1 cellular context compared by ENCODE assay signal in the genomic region with DNA sequence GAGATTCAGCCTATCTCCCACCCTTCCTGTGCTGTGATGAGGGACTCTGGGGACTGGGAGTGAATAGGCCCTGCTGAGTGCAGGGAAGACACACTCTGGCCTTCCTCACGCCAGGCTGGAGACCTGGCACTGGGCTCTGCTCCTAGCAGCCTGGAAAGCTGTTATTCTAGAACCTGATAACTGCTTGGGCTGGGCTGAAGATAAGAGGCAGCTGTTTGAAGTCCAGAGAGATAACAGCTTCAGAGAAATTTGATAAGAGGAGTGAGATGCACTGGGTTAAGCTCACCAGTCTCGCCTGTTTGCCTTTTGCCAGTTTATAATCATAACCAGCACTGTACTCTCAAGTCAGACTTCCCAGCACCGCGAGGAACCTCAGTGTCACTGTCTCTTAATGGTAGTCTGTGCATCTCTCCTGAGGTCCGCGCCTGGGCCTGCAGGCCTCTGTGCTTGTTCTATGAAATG.
TF ChIP-seq lines count a peak whose summit lies in the region.

No MANE protein-coding gene starts in this region.

TF ChIP-seq in HepG2, 621 proteins besides CTCF, POLR2A, EP300 and RAD21 (continued from another document and continues in another):
- TF ChIP-seq, protein P1, sequence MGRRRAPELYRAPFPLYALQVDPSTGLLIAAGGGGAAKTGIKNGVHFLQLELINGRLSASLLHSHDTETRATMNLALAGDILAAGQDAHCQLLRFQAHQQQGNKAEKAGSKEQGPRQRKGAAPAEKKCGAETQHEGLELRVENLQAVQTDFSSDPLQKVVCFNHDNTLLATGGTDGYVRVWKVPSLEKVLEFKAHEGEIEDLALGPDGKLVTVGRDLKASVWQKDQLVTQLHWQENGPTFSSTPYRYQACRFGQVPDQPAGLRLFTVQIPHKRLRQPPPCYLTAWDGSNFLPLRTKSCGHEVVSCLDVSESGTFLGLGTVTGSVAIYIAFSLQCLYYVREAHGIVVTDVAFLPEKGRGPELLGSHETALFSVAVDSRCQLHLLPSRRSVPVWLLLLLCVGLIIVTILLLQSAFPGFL (CRISPR knock-in tag; IDR thresholded peaks at IDR 0.05), result no peak
- no peak for TF ChIP-seq SOX13 (IDR thresholded peaks at IDR 0.05)
- TF ChIP-seq SOX13 (CRISPR knock-in tag; conservative IDR thresholded peaks at IDR 0.05 in 1 of 2, IDR thresholded peaks at IDR 0.05 in 1 of 2), result peak in 1 of 2 experiments; percentile 71; a peak in 2 of 4 replicates
- TF ChIP-seq, protein P2, sequence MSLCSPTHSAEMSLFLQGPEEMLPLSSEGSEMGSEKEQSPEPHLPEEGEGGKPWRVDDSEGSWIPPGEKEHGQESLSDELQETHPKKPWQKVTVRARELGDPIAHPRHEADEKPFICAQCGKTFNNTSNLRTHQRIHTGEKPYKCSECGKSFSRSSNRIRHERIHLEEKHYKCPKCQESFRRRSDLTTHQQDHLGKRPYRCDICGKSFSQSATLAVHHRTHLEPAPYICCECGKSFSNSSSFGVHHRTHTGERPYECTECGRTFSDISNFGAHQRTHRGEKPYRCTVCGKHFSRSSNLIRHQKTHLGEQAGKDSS (CRISPR knock-in tag; IDR thresholded peaks at IDR 0.05; ENCODE audit: borderline replicate concordance, low read depth), result no peak
- no peak for TF ChIP-seq NPAS2 (CRISPR knock-in tag; IDR thresholded peaks at IDR 0.05; ENCODE audit: borderline replicate concordance)
- TF ChIP-seq XRCC5 (optimal IDR thresholded peaks at IDR 0.05; ENCODE audit: low read length), result no peak
- TF ChIP-seq NRL (CRISPR knock-in tag; IDR thresholded peaks at IDR 0.05; ENCODE audit: borderline replicate concordance), result no peak
- peak; percentile 41; the same call in 1 of the 2 replicates for TF ChIP-seq ZNF205 (CRISPR knock-in tag; IDR thresholded peaks at IDR 0.05)
- TF ChIP-seq, protein P3, sequence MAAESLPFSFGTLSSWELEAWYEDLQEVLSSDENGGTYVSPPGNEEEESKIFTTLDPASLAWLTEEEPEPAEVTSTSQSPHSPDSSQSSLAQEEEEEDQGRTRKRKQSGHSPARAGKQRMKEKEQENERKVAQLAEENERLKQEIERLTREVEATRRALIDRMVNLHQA (CRISPR knock-in tag; IDR thresholded peaks at IDR 0.05), result no peak
- TF ChIP-seq, protein P4, sequence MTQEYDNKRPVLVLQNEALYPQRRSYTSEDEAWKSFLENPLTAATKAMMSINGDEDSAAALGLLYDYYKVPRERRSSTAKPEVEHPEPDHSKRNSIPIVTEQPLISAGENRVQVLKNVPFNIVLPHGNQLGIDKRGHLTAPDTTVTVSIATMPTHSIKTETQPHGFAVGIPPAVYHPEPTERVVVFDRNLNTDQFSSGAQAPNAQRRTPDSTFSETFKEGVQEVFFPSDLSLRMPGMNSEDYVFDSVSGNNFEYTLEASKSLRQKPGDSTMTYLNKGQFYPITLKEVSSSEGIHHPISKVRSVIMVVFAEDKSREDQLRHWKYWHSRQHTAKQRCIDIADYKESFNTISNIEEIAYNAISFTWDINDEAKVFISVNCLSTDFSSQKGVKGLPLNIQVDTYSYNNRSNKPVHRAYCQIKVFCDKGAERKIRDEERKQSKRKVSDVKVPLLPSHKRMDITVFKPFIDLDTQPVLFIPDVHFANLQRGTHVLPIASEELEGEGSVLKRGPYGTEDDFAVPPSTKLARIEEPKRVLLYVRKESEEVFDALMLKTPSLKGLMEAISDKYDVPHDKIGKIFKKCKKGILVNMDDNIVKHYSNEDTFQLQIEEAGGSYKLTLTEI (CRISPR knock-in tag; conservative IDR thresholded peaks at IDR 0.05), result no peak
- no peak for TF ChIP-seq KDM5B (CRISPR knock-in tag; IDR thresholded peaks at IDR 0.05; ENCODE audit: borderline replicate concordance)
- TF ChIP-seq CCDC6 (CRISPR knock-in tag; IDR thresholded peaks at IDR 0.05), result no peak
- TF ChIP-seq, protein P5, sequence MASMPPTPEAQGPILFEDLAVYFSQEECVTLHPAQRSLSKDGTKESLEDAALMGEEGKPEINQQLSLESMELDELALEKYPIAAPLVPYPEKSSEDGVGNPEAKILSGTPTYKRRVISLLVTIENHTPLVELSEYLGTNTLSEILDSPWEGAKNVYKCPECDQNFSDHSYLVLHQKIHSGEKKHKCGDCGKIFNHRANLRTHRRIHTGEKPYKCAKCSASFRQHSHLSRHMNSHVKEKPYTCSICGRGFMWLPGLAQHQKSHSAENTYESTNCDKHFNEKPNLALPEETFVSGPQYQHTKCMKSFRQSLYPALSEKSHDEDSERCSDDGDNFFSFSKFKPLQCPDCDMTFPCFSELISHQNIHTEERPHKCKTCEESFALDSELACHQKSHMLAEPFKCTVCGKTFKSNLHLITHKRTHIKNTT (CRISPR knock-in tag; IDR thresholded peaks at IDR 0.05), result no peak
- TF ChIP-seq, protein P6, sequence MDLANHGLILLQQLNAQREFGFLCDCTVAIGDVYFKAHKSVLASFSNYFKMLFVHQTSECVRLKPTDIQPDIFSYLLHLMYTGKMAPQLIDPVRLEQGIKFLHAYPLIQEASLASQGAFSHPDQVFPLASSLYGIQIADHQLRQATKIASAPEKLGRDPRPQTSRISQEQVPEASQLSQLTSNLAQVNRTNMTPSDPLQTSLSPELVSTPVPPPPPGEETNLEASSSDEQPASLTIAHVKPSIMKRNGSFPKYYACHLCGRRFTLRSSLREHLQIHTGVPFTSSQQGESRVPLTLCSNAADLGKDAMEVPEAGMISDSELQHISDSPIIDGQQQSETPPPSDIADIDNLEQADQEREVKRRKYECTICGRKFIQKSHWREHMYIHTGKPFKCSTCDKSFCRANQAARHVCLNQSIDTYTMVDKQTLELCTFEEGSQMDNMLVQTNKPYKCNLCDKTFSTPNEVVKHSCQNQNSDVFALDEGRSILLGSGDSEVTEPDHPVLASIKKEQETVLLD (CRISPR knock-in tag; IDR thresholded peaks at IDR 0.05; ENCODE audit: low read depth), result no peak
- TF ChIP-seq, protein P7, sequence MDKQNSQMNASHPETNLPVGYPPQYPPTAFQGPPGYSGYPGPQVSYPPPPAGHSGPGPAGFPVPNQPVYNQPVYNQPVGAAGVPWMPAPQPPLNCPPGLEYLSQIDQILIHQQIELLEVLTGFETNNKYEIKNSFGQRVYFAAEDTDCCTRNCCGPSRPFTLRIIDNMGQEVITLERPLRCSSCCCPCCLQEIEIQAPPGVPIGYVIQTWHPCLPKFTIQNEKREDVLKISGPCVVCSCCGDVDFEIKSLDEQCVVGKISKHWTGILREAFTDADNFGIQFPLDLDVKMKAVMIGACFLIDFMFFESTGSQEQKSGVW (CRISPR knock-in tag; IDR thresholded peaks at IDR 0.05; ENCODE audit: borderline replicate concordance), result no peak
- TF ChIP-seq ZNF652 (CRISPR knock-in tag; IDR thresholded peaks at IDR 0.05; ENCODE audit: borderline replicate concordance, low read depth), result no peak
- TF ChIP-seq EZH2 (conservative IDR thresholded peaks at IDR 0.05; ENCODE audit: low read depth, low read length), result no peak
- no peak for TF ChIP-seq ZNF329 (CRISPR knock-in tag; IDR thresholded peaks at IDR 0.05; ENCODE audit: low read depth)
- no peak for TF ChIP-seq ZNF75D (CRISPR knock-in tag; IDR thresholded peaks at IDR 0.05; ENCODE audit: borderline replicate concordance)
- no peak for TF ChIP-seq MTF2 (CRISPR knock-in tag; IDR thresholded peaks at IDR 0.05; ENCODE audit: borderline replicate concordance)
- no peak for TF ChIP-seq ZNF713 (CRISPR knock-in tag; IDR thresholded peaks at IDR 0.05)
- TF ChIP-seq ZNF839 (CRISPR knock-in tag; IDR thresholded peaks at IDR 0.05; ENCODE audit: borderline replicate concordance), result no peak
- no peak for TF ChIP-seq ZNF230 (CRISPR knock-in tag; IDR thresholded peaks at IDR 0.05)
- TF ChIP-seq TAF15 (IDR thresholded peaks at IDR 0.05; ENCODE audit: low read depth, low read length, poor library complexity, severe bottlenecking), result no peak
- TF ChIP-seq ZNF850 (CRISPR knock-in tag; conservative IDR thresholded peaks at IDR 0.05), result no peak
- TF ChIP-seq, protein P8, sequence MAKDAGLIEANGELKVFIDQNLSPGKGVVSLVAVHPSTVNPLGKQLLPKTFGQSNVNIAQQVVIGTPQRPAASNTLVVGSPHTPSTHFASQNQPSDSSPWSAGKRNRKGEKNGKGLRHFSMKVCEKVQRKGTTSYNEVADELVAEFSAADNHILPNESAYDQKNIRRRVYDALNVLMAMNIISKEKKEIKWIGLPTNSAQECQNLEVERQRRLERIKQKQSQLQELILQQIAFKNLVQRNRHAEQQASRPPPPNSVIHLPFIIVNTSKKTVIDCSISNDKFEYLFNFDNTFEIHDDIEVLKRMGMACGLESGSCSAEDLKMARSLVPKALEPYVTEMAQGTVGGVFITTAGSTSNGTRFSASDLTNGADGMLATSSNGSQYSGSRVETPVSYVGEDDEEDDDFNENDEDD (CRISPR knock-in tag; IDR thresholded peaks at IDR 0.05; ENCODE audit: borderline replicate concordance), result no peak
- no peak for TF ChIP-seq KDM4B (CRISPR knock-in tag; IDR thresholded peaks at IDR 0.05)
- no peak for TF ChIP-seq SETDB1 (CRISPR knock-in tag; IDR thresholded peaks at IDR 0.05; ENCODE audit: borderline replicate concordance)
- TF ChIP-seq, protein P9, sequence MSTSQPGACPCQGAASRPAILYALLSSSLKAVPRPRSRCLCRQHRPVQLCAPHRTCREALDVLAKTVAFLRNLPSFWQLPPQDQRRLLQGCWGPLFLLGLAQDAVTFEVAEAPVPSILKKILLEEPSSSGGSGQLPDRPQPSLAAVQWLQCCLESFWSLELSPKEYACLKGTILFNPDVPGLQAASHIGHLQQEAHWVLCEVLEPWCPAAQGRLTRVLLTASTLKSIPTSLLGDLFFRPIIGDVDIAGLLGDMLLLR (CRISPR knock-in tag; IDR thresholded peaks at IDR 0.05), result no peak
- peak; percentile 67; the same call in 1 of the 2 replicates for TF ChIP-seq ZBTB20 (CRISPR knock-in tag; IDR thresholded peaks at IDR 0.05; ENCODE audit: borderline replicate concordance, low read depth)
- no peak for TF ChIP-seq ZNF44 (CRISPR knock-in tag; IDR thresholded peaks at IDR 0.05)
- TF ChIP-seq ZNF879 (CRISPR knock-in tag; IDR thresholded peaks at IDR 0.05), result no peak
- TF ChIP-seq, protein P10, sequence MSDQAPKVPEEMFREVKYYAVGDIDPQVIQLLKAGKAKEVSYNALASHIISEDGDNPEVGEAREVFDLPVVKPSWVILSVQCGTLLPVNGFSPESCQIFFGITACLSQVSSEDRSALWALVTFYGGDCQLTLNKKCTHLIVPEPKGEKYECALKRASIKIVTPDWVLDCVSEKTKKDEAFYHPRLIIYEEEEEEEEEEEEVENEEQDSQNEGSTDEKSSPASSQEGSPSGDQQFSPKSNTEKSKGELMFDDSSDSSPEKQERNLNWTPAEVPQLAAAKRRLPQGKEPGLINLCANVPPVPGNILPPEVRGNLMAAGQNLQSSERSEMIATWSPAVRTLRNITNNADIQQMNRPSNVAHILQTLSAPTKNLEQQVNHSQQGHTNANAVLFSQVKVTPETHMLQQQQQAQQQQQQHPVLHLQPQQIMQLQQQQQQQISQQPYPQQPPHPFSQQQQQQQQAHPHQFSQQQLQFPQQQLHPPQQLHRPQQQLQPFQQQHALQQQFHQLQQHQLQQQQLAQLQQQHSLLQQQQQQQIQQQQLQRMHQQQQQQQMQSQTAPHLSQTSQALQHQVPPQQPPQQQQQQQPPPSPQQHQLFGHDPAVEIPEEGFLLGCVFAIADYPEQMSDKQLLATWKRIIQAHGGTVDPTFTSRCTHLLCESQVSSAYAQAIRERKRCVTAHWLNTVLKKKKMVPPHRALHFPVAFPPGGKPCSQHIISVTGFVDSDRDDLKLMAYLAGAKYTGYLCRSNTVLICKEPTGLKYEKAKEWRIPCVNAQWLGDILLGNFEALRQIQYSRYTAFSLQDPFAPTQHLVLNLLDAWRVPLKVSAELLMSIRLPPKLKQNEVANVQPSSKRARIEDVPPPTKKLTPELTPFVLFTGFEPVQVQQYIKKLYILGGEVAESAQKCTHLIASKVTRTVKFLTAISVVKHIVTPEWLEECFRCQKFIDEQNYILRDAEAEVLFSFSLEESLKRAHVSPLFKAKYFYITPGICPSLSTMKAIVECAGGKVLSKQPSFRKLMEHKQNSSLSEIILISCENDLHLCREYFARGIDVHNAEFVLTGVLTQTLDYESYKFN (CRISPR knock-in tag; conservative IDR thresholded peaks at IDR 0.05), result peak; percentile 27; the same call in 1 of the 2 replicates
- TF ChIP-seq RBM39 (IDR thresholded peaks at IDR 0.05; ENCODE audit: low read depth, low read length, poor library complexity, severe bottlenecking), result no peak
- no peak for TF ChIP-seq ARNT2 (CRISPR knock-in tag; IDR thresholded peaks at IDR 0.05; ENCODE audit: low read depth)
- TF ChIP-seq, protein P11, sequence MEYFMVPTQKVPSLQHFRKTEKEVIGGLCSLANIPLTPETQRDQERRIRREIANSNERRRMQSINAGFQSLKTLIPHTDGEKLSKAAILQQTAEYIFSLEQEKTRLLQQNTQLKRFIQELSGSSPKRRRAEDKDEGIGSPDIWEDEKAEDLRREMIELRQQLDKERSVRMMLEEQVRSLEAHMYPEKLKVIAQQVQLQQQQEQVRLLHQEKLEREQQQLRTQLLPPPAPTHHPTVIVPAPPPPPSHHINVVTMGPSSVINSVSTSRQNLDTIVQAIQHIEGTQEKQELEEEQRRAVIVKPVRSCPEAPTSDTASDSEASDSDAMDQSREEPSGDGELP (IDR thresholded peaks at IDR 0.05; ENCODE audit: borderline replicate concordance, low read depth), result peak; percentile 51; the same call in 1 of the 2 replicates
- TF ChIP-seq ZNF180 (CRISPR knock-in tag; IDR thresholded peaks at IDR 0.05; ENCODE audit: borderline replicate concordance, low read depth), result no peak
- TF ChIP-seq, protein P12, sequence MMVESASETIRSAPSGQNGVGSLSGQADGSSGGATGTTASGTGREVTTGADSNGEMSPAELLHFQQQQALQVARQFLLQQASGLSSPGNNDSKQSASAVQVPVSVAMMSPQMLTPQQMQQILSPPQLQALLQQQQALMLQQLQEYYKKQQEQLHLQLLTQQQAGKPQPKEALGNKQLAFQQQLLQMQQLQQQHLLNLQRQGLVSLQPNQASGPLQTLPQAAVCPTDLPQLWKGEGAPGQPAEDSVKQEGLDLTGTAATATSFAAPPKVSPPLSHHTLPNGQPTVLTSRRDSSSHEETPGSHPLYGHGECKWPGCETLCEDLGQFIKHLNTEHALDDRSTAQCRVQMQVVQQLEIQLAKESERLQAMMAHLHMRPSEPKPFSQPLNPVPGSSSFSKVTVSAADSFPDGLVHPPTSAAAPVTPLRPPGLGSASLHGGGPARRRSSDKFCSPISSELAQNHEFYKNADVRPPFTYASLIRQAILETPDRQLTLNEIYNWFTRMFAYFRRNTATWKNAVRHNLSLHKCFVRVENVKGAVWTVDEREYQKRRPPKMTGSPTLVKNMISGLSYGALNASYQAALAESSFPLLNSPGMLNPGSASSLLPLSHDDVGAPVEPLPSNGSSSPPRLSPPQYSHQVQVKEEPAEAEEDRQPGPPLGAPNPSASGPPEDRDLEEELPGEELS (CRISPR knock-in tag; IDR thresholded peaks at IDR 0.05), result peak; percentile 48
- peak; percentile 14; the same call in 1 of the 2 replicates for TF ChIP-seq CREM (IDR thresholded peaks at IDR 0.05)
- no peak for TF ChIP-seq CREM (CRISPR knock-in tag; IDR thresholded peaks at IDR 0.05)
- no peak for TF ChIP-seq SP4 (CRISPR knock-in tag; IDR thresholded peaks at IDR 0.05)
- TF ChIP-seq HNRNPUL1 (IDR thresholded peaks at IDR 0.05; ENCODE audit: low read depth, low read length), result no peak
- no peak for TF ChIP-seq ZNF335 (CRISPR knock-in tag; IDR thresholded peaks at IDR 0.05)
- TF ChIP-seq ZMAT3 (CRISPR knock-in tag; conservative IDR thresholded peaks at IDR 0.05), result no peak
- no peak for TF ChIP-seq ZIK1 (CRISPR knock-in tag; IDR thresholded peaks at IDR 0.05; ENCODE audit: borderline replicate concordance, low read depth)
